Comparison of ENCODE assay signal across 10 cellular contexts in genomic region chr6:114997813-114998292, GRCh38.
DNase-seq lines count a peak whose midpoint lies in the region; ATAC-seq lines count a peak whose summit lies in the region.
"Had no signal": no experiment of that assay in that cellular context is flagged by ENCODE, and none has a peak within 500 bp of the region (broad histone marks: within the 10 kb centered on the region; RNA-seq: fewer than 3 reads in every experiment).

No MANE protein-coding gene starts in this region.

- H3K4me3 ChIP-seq in MG63 = no peak overlapping the region

- H3K27me3 Mint-ChIP-seq in activated naive CD8-positive, alpha-beta T cell treated with anti-CD3 and anti-CD28 coated beads for 36 hours = no peaks in the 10 kb centered on the region

- ATAC-seq in GM19025 (IDR thresholded peaks at IDR 0.05; ENCODE audit: low read depth, unreplicated experiment) (peak; percentile 78), HG02884 (IDR thresholded peaks at IDR 0.05; ENCODE audit: unreplicated experiment) (peak; percentile 61), HG03469 (IDR thresholded peaks at IDR 0.05; ENCODE audit: unreplicated experiment) (no peak)
- ATAC-seq: left cardiac atrium had no signal

- H3K4me1 Mint-ChIP-seq in activated naive CD8-positive, alpha-beta T cell treated with anti-CD3 and anti-CD28 coated beads for 36 hours = peaks cover 8% of the 10 kb centered on the region

- H3K36me3 Mint-ChIP-seq in activated naive CD8-positive, alpha-beta T cell treated with anti-CD3 and anti-CD28 coated beads for 36 hours = no peaks in the 10 kb centered on the region

- peaks cover 8% of the 10 kb centered on the region for H3K9me3 ChIP-seq in MG63

- peak; percentile 16 for DNase-seq in Caki2 (ENCODE audit: low read depth)
- DNase-seq in OCI-M1 (lab: John Stamatoyannopoulos, UW) = peak; percentile 89
- no peak for DNase-seq in MG63
- DNase-seq in activated naive CD8-positive, alpha-beta T cell treated with anti-CD3 and anti-CD28 coated beads for 36 hours = no peak
- no peak for DNase-seq in foreskin melanocyte
- DNase-seq: left cardiac atrium; stimulated activated CD4-positive, alpha-beta T cell treated with anti-CD3 and anti-CD28 coated beads, Interleukin-12 subunit alpha, Interleukin-12 subunit beta, amount 100 ng/mL, for 4 hours had no signal

- in situ Hi-C loops in Caki2 (cut with HindIII; ENCODE audit: low pct_unique_long_range_greater_than_20kb, low sequenced_read_pairs) = no loop called here

- no peak overlapping the region for H3K27ac Mint-ChIP-seq in activated naive CD8-positive, alpha-beta T cell treated with anti-CD3 and anti-CD28 coated beads for 36 hours

- no peak overlapping the region for H3K4me3 Mint-ChIP-seq in activated naive CD8-positive, alpha-beta T cell treated with anti-CD3 and anti-CD28 coated beads for 36 hours

- peaks cover 6% of the 10 kb centered on the region for H3K9me3 Mint-ChIP-seq in activated naive CD8-positive, alpha-beta T cell treated with anti-CD3 and anti-CD28 coated beads for 36 hours

- H3K27me3 ChIP-seq in MG63 = no peaks in the 10 kb centered on the region

- H3K36me3 ChIP-seq in MG63 = no peaks in the 10 kb centered on the region

Comparison
In these comparisons a context has a peak if more than half of its experiments do, and no peak if none do; other contexts are left out.
1. DNase-seq: peak in Caki2 (single experiment) and OCI-M1 (single experiment); none in MG63 (single experiment), activated naive CD8-positive, alpha-beta T cell treated with anti-CD3 and anti-CD28 coated beads for 36 hours (single experiment) and foreskin melanocyte (single experiment).